ENCODE assay signal across 1 cellular context in the genomic region with DNA sequence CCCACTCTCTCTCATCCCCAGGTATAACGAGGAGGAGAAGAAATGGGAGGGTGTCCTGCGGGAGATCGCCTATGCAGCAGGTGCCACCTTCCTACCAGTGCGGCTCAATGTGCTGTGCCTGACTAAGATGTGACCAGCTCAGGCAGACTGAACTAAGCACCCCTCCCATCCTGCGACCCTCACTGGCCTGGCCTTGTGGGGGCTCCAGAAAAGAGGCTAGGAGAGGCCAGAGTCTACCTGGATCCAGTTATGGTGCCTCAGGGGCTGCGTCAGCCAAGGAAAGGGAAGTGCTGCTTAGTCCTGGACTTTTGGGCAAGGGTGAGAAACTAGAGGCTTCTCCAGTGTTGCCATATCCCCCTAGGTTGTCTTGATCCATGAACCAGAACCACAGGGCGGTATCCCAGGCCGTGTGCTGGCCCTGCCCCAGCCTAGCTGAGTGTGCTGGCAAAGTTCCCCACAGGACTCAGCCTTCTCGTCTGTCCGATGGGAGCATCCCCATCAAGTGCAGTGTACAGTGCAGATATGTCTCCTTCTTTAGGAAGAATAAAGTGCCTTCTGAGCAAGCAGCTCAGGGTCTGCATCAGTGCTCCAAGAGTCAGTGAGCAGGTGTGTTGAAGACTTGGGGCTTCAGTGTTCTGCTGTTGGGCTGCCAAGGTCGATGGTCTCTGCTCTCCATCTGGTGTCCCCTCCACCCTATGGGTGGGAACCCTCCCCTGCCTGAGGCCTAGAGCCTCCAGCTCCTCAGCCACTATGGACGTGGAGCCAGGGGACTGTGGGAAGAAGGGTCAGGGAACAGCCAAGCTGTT.
TF ChIP-seq lines count a peak whose summit lies in the region.

No MANE protein-coding gene starts in this region.

TF ChIP-seq in IMR-90, 13 proteins besides CTCF, POLR2A, EP300 and RAD21 (continued from another document):
- TF ChIP-seq USF2 (IDR thresholded peaks at IDR 0.05; ENCODE audit: low read depth, low read length): no peak
- no peak for TF ChIP-seq CHD1 (IDR thresholded peaks at IDR 0.05; ENCODE audit: low read depth, low read length)
